Comparison of ENCODE assay signal across 10 cellular contexts in the genomic region with DNA sequence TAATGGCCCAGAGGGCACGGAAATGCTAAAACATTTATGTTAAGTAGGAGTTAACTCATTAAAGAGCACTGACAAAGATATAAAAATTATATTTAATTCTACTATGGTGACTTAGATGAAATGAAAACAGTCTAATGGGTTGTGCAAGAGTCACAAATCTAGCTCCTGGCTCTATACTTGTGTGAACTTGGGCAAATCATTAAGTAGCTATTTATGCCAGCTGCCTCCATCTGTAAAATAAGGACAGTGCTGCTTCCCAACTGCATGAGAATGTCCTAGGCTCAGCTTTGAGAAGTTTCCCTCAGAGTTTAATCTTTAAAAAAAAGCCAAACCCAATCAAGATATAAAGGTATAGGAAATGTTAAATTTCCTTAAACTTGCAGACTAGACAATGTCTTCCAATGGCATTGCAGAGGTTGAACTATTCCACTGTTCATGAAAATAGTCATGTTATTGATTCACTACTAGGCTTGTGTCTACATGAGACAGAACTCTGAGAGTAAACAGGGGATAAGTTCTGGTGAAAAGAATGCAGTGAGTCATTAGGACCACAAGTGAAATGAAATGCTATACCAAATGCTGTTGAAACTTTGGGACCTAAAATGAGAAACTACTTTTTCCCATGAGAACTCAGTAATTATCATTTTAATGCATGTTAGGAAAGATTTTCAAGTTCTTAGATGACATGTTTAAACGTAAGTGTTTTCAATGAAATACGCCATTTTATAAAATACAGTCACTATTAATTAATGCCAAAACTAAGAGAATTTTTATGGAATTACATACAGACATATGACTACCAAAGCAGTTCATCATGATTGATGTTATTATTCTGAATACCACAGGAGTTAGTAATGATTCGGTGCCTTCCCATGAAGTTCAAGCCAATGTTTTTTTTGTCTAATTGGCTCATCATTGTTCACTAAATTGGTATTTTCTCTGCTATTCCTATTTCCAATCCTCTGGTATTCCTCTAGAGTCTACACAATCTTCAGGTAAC.
DNase-seq lines count a peak whose midpoint lies in the region; ATAC-seq and TF ChIP-seq lines count a peak whose summit lies in the region.
"Had no signal": no experiment of that assay in that cellular context is flagged by ENCODE, and none has a peak within 500 bp of the region (broad histone marks: within the 10 kb centered on the region; RNA-seq: fewer than 3 reads in every experiment).

No MANE protein-coding gene starts in this region.

- peaks cover 18% of the 10 kb centered on the region for H3K36me3 ChIP-seq in RWPE2 (ENCODE audit: low read depth)

- no peaks in the 10 kb centered on the region for H3K9me3 Mint-ChIP-seq in activated CD8-positive, alpha-beta T cell treated with anti-CD3 and anti-CD28 coated beads for 36 hours
- no peaks in the 10 kb centered on the region for H3K9me3 Mint-ChIP-seq in activated CD8-positive, alpha-beta T cell treated with anti-CD3 and anti-CD28 coated beads, Interleukin-2, amount 10 ng/mL, durations not matched to agents 7 days and 5 days (ENCODE audit: insufficient read depth)
- H3K9me3 Mint-ChIP-seq in stimulated activated naive CD8-positive, alpha-beta T cell treated with anti-CD3 and anti-CD28 coated beads, Interleukin-15, amount 100 ng/mL, for 72 hours = no peaks in the 10 kb centered on the region

- peak overlapping the region; percentile 97 for H3K27ac ChIP-seq in RWPE2 (ENCODE audit: poor library complexity, severe bottlenecking)

- H3K27me3 Mint-ChIP-seq in activated CD8-positive, alpha-beta T cell treated with anti-CD3 and anti-CD28 coated beads for 36 hours = no peaks in the 10 kb centered on the region
- H3K27me3 Mint-ChIP-seq in activated CD8-positive, alpha-beta T cell treated with anti-CD3 and anti-CD28 coated beads, Interleukin-2, amount 10 ng/mL, durations not matched to agents 7 days and 5 days (ENCODE audit: low read depth) = no peaks in the 10 kb centered on the region
- no peaks in the 10 kb centered on the region for H3K27me3 Mint-ChIP-seq in stimulated activated naive CD8-positive, alpha-beta T cell treated with anti-CD3 and anti-CD28 coated beads, Interleukin-15, amount 100 ng/mL, for 72 hours
- H3K27me3 Mint-ChIP-seq: B cell had no signal

- DNase-seq in activated CD8-positive, alpha-beta T cell treated with anti-CD3 and anti-CD28 coated beads for 36 hours = no peak
- no peak for DNase-seq in activated CD8-positive, alpha-beta T cell treated with anti-CD3 and anti-CD28 coated beads, Interleukin-2, amount 10 ng/mL, durations not matched to agents 7 days and 5 days
- DNase-seq in RWPE2 (ENCODE audit: low spot score) (no peak), fibroblast of peridontal ligament (ENCODE audit: extremely low read depth) (peak; percentile 97)
- no peak for DNase-seq in stimulated activated naive CD8-positive, alpha-beta T cell treated with anti-CD3 and anti-CD28 coated beads, Interleukin-15, amount 100 ng/mL, for 72 hours
- DNase-seq: occipital lobe had no signal

- no peaks in the 10 kb centered on the region for H3K27me3 ChIP-seq in RWPE2 (ENCODE audit: insufficient read depth, poor library complexity, severe bottlenecking)

- no peak overlapping the region for H3K27ac Mint-ChIP-seq in activated CD8-positive, alpha-beta T cell treated with anti-CD3 and anti-CD28 coated beads for 36 hours
- H3K27ac Mint-ChIP-seq in activated CD8-positive, alpha-beta T cell treated with anti-CD3 and anti-CD28 coated beads, Interleukin-2, amount 10 ng/mL, durations not matched to agents 7 days and 5 days = no peak overlapping the region
- H3K27ac Mint-ChIP-seq in stimulated activated naive CD8-positive, alpha-beta T cell treated with anti-CD3 and anti-CD28 coated beads, Interleukin-15, amount 100 ng/mL, for 72 hours = no peak overlapping the region
- H3K27ac Mint-ChIP-seq: B cell had no signal

- POLR2A ChIA-PET in activated CD8-positive, alpha-beta T cell treated with anti-CD3 and anti-CD28 coated beads for 36 hours (lab: Charles Lee) = no interaction called here
- POLR2A ChIA-PET in activated CD8-positive, alpha-beta T cell treated with anti-CD3 and anti-CD28 coated beads, Interleukin-2, amount 10 ng/mL, durations not matched to agents 7 days and 5 days (lab: Charles Lee) = no interaction called here

- no peaks in the 10 kb centered on the region for H3K9me3 ChIP-seq in RWPE2 (ENCODE audit: severe bottlenecking)

- peaks cover 53% of the 10 kb centered on the region for H3K36me3 Mint-ChIP-seq in activated CD8-positive, alpha-beta T cell treated with anti-CD3 and anti-CD28 coated beads for 36 hours (ENCODE audit: low read depth)
- peaks cover 72% of the 10 kb centered on the region for H3K36me3 Mint-ChIP-seq in activated CD8-positive, alpha-beta T cell treated with anti-CD3 and anti-CD28 coated beads, Interleukin-2, amount 10 ng/mL, durations not matched to agents 7 days and 5 days (ENCODE audit: low read depth)

- peak; percentile 61 for ATAC-seq in activated CD8-positive, alpha-beta T cell treated with anti-CD3 and anti-CD28 coated beads for 36 hours
- no peak for ATAC-seq in activated CD8-positive, alpha-beta T cell treated with anti-CD3 and anti-CD28 coated beads, Interleukin-2, amount 10 ng/mL, durations not matched to agents 7 days and 5 days
- ATAC-seq in RWPE2 (ENCODE audit: low read depth) (peak; percentile 88), HG03108 (IDR thresholded peaks at IDR 0.05; ENCODE audit: unreplicated experiment) (no peak), GM21528 (IDR thresholded peaks at IDR 0.05; ENCODE audit: low FRiP score, unreplicated experiment) (no peak), GM19455 (IDR thresholded peaks at IDR 0.05; ENCODE audit: unreplicated experiment) (no peak)
- ATAC-seq in stimulated activated naive CD8-positive, alpha-beta T cell treated with anti-CD3 and anti-CD28 coated beads, Interleukin-15, amount 100 ng/mL, for 72 hours = peak; percentile 49

- peaks cover 73% of the 10 kb centered on the region for H3K4me1 ChIP-seq in RWPE2 (ENCODE audit: insufficient read depth, poor library complexity, severe bottlenecking)

- intact Hi-C loops in activated CD8-positive, alpha-beta T cell treated with anti-CD3 and anti-CD28 coated beads for 36 hours (cut with micrococcal nuclease) = no loop called here

- CTCF ChIA-PET in activated CD8-positive, alpha-beta T cell treated with anti-CD3 and anti-CD28 coated beads for 36 hours (lab: Charles Lee) = no interaction called here
- CTCF ChIA-PET in activated CD8-positive, alpha-beta T cell treated with anti-CD3 and anti-CD28 coated beads, Interleukin-2, amount 10 ng/mL, durations not matched to agents 7 days and 5 days (lab: Charles Lee) = interaction anchor here (1.1 kb wide), 1 partner anchor 14 kb away, joined by 4 read pairs; no protein-coding TSS in a partner anchor

- no peak overlapping the region for H3K4me3 Mint-ChIP-seq in activated CD8-positive, alpha-beta T cell treated with anti-CD3 and anti-CD28 coated beads for 36 hours
- H3K4me3 Mint-ChIP-seq in activated CD8-positive, alpha-beta T cell treated with anti-CD3 and anti-CD28 coated beads, Interleukin-2, amount 10 ng/mL, durations not matched to agents 7 days and 5 days = no peak overlapping the region
- H3K4me3 Mint-ChIP-seq in stimulated activated naive CD8-positive, alpha-beta T cell treated with anti-CD3 and anti-CD28 coated beads, Interleukin-15, amount 100 ng/mL, for 72 hours = no peak overlapping the region
- H3K4me3 Mint-ChIP-seq: B cell had no signal

- H3K4me3 ChIP-seq in RWPE2 (ENCODE audit: severe bottlenecking) = no peak overlapping the region

- no peak for TF ChIP-seq CTCF in activated CD8-positive, alpha-beta T cell treated with anti-CD3 and anti-CD28 coated beads for 36 hours (IDR thresholded peaks at IDR 0.05)
- TF ChIP-seq CTCF in RWPE2 (IDR thresholded peaks at IDR 0.05; ENCODE audit: poor library complexity, severe bottlenecking) = no peak

- H3K4me1 Mint-ChIP-seq in activated CD8-positive, alpha-beta T cell treated with anti-CD3 and anti-CD28 coated beads for 36 hours (ENCODE audit: low read depth) = peaks cover 54% of the 10 kb centered on the region
- peaks cover 41% of the 10 kb centered on the region for H3K4me1 Mint-ChIP-seq in activated CD8-positive, alpha-beta T cell treated with anti-CD3 and anti-CD28 coated beads, Interleukin-2, amount 10 ng/mL, durations not matched to agents 7 days and 5 days (ENCODE audit: low read depth)
- peaks cover 54% of the 10 kb centered on the region for H3K4me1 Mint-ChIP-seq in stimulated activated naive CD8-positive, alpha-beta T cell treated with anti-CD3 and anti-CD28 coated beads, Interleukin-15, amount 100 ng/mL, for 72 hours

Comparison
In these comparisons a context has a peak if more than half of its experiments do, and no peak if none do; other contexts are left out.
1. ATAC-seq: peak in activated CD8-positive, alpha-beta T cell treated with anti-CD3 and anti-CD28 coated beads for 36 hours (single experiment), RWPE2 (single experiment) and stimulated activated naive CD8-positive, alpha-beta T cell treated with anti-CD3 and anti-CD28 coated beads, Interleukin-15, amount 100 ng/mL, for 72 hours (single experiment); none in activated CD8-positive, alpha-beta T cell treated with anti-CD3 and anti-CD28 coated beads, Interleukin-2, amount 10 ng/mL, durations not matched to agents 7 days and 5 days (single experiment), HG03108 (single experiment), GM21528 (single experiment) and GM19455 (single experiment).